ENCODE assay signal across 8 cellular contexts in the genomic region with DNA sequence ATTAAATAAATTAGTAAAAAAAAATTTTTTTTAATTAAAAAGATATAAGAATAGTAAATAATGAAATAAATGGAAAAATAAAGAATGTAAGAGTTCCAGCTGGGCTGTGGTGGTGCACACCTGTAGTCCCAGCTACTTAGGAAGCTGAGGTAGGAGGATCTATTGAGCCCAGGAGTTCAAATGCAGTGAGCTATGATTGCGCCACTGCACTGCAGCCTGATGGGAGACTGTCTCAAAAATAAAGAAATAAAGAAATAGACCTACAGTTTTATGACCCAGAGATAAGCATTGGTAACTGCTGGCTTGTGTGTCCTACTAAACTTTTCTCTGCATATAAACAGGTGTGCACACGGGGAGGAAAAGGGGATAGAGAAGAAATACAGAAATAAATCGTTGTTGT. TPM values are rescaled to one million over a fixed set of nuclear protein-coding genes. Genes with fewer than 3 reads are reported as not detected.
DNase-seq lines count a peak whose midpoint lies in the region; ATAC-seq, FAIRE-seq and TF ChIP-seq lines count a peak whose summit lies in the region.

No MANE protein-coding gene starts in this region.

- H3K23ac ChIP-seq in mesendoderm (ENCODE audit: low read length), result no peak overlapping the region

- TF ChIP-seq POLR2A in A549 (IDR thresholded peaks at IDR 0.05; ENCODE audit: low read length), result no peak

- no peak for TF ChIP-seq EP300 in A549 (IDR thresholded peaks at IDR 0.05)

- no peak for DNase-seq in A549 (ENCODE audit: low read depth in 1 of 2, low spot score in 1 of 2)
- DNase-seq in HL-60 (ENCODE audit: low read depth in 1 of 2, low spot score in 1 of 2), result peak in 1 of 2 experiments; percentile 43
- DNase-seq in ascending aorta (ENCODE audit: low spot score in 2 of 2), result no peak
- DNase-seq in mesendoderm, result no peak
- no peak for DNase-seq in hepatic stellate cell (ENCODE audit: low spot score)

- WGBS in A549 (ENCODE audit: missing lambda C conversion rate), result 77% methylated on average over 3 of the region's 3 CpGs
- WGBS in mesendoderm (ENCODE audit: extremely low coverage, insufficient coverage, low lambda C conversion rate), result no CpG with 5 or more reads among the region's 3 CpGs

- H2BK15ac ChIP-seq in mesendoderm (replicated peaks; ENCODE audit: low read depth), result no peak overlapping the region

- peak overlapping the region; percentile 83 for H3K56ac ChIP-seq in mesendoderm (ENCODE audit: low read length)

- TF ChIP-seq RAD21 in A549 (conservative IDR thresholded peaks at IDR 0.05 in 1 of 2, IDR thresholded peaks at IDR 0.05 in 1 of 2), result no peak

- H3K36me3 ChIP-seq in ascending aorta (no peaks in the 10 kb centered on the region), mesendoderm (ENCODE audit: control insufficient read depth, insufficient read depth, low read length) (no peaks in the 10 kb centered on the region)

- intact Hi-C loops in ascending aorta (cut with DNase I), result no loop called here

- no peak overlapping the region for H2AK5ac ChIP-seq in mesendoderm (ENCODE audit: low read length)

- no peaks in the 10 kb centered on the region for H3K79me2 ChIP-seq in mesendoderm (ENCODE audit: control insufficient read depth, insufficient read depth, low read length)

- no peak for FAIRE-seq in A549 (lab: Jason Lieb, UNC)

- H3K9ac ChIP-seq in mesendoderm (ENCODE audit: low read length), result peak overlapping the region; percentile 64

- H3K79me1 ChIP-seq in mesendoderm (ENCODE audit: low read length), result no peaks in the 10 kb centered on the region

- ATAC-seq in A549 (no peak), HG02759 (IDR thresholded peaks at IDR 0.05; ENCODE audit: unreplicated experiment) (no peak), HG02973 (IDR thresholded peaks at IDR 0.05; ENCODE audit: unreplicated experiment) (no peak), HG02870 (IDR thresholded peaks at IDR 0.05; ENCODE audit: unreplicated experiment) (no peak)

- H3K9me3 ChIP-seq in A549 (no peaks in the 10 kb centered on the region), ascending aorta (no peaks in the 10 kb centered on the region)

- H3K4me3 ChIP-seq in A549 (peak overlapping the region; percentile 23; the same call in 2 of the 3 replicates), HL-60 (replicated peaks; ENCODE audit: insufficient read depth, low read length) (peak overlapping the region; percentile 39), ascending aorta (peak overlapping the region; percentile 19 to 64), mesendoderm (ENCODE audit: low read length) (no peak overlapping the region)

- H3K4me2 ChIP-seq in A549 (peak overlapping the region; percentile 75), mesendoderm (ENCODE audit: low read length) (peak overlapping the region; percentile 44)

- H2BK120ac ChIP-seq in mesendoderm (ENCODE audit: low read depth, low read length), result no peak overlapping the region

- H4K5ac ChIP-seq in mesendoderm (ENCODE audit: low read length), result no peak overlapping the region

- no peak overlapping the region for H2BK5ac ChIP-seq in mesendoderm (ENCODE audit: low read length)

- POLR2A ChIA-PET in A549 (lab: Yijun Ruan, JAX), result interaction anchor here (0.6 to 1.4 kb wide), 5 partner anchors 10 to 303 kb away, joined by 3 to 8 read pairs (median 5); a partner anchor contains a TSS

- H3K27ac ChIP-seq in A549 (peak overlapping the region; percentile 79 to 82), HL-60 (replicated peaks) (peak overlapping the region; percentile 78), ascending aorta (peak overlapping the region; percentile 47 to 79), mesendoderm (ENCODE audit: low read depth, low read length) (no peak overlapping the region)

- H3K4ac ChIP-seq in mesendoderm (ENCODE audit: low read depth, low read length), result no peak overlapping the region

- H4K8ac ChIP-seq in mesendoderm (ENCODE audit: low read depth, low read length), result no peak overlapping the region

- CTCF ChIA-PET in A549 (lab: Yijun Ruan, JAX), result interaction anchor here (0.6 to 9.1 kb wide), 41 partner anchors 9 to 469 kb away, joined by 3 to 148 read pairs (median 4); a partner anchor contains a TSS

- H3K27me3 ChIP-seq in HL-60 (ENCODE audit: insufficient read depth, poor library complexity, severe bottlenecking), result no peaks in the 10 kb centered on the region
- H3K27me3 ChIP-seq in ascending aorta, result no peaks in the 10 kb centered on the region
- H3K27me3 ChIP-seq in mesendoderm (ENCODE audit: insufficient read depth, low read length, poor library complexity), result no peaks in the 10 kb centered on the region

- H3K4me1 ChIP-seq in A549, result peaks cover 5% of the 10 kb centered on the region; the same call in 2 of the 3 replicates
- peaks cover 3 to 6% of the 10 kb centered on the region in 2 donors for H3K4me1 ChIP-seq in ascending aorta
- H3K4me1 ChIP-seq in mesendoderm (ENCODE audit: control insufficient read depth, low read depth, low read length), result no peaks in the 10 kb centered on the region

- no peak overlapping the region for H3K18ac ChIP-seq in mesendoderm (ENCODE audit: low read length)

- TF ChIP-seq CTCF in A549 (IDR thresholded peaks at IDR 0.05) (no peak), HL-60 (IDR thresholded peaks at IDR 0.05; ENCODE audit: insufficient read depth, low read length) (no peak), ascending aorta (IDR thresholded peaks at IDR 0.05) (no peak)

TF ChIP-seq in A549, 52 proteins besides CTCF, POLR2A, EP300 and RAD21:
- TF ChIP-seq TP53 (CRISPR knock-in tag; IDR thresholded peaks at IDR 0.05) (no peak), CEBPB (IDR thresholded peaks at IDR 0.05) (peak in 1 of 2 experiments; percentile 69; a peak in 3 of 4 replicates), NPAS2 (CRISPR knock-in tag; IDR thresholded peaks at IDR 0.05; ENCODE audit: borderline replicate concordance) (no peak)
- TF ChIP-seq, protein P1, sequence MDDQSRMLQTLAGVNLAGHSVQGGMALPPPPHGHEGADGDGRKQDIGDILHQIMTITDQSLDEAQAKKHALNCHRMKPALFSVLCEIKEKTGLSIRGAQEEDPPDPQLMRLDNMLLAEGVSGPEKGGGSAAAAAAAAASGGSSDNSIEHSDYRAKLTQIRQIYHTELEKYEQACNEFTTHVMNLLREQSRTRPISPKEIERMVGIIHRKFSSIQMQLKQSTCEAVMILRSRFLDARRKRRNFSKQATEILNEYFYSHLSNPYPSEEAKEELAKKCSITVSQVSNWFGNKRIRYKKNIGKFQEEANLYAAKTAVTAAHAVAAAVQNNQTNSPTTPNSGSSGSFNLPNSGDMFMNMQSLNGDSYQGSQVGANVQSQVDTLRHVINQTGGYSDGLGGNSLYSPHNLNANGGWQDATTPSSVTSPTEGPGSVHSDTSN (IDR thresholded peaks at IDR 0.05), result no peak
- TF ChIP-seq, protein P2, sequence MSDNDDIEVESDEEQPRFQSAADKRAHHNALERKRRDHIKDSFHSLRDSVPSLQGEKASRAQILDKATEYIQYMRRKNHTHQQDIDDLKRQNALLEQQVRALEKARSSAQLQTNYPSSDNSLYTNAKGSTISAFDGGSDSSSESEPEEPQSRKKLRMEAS (IDR thresholded peaks at IDR 0.05), result no peak
TF ChIP-seq in A549: peak in this region for 1.

RNA-seq across cellular contexts. Expression of a gene that starts 7.8 kb away (rescaled TPM):
- 10.0 and 10.7 TPM in 2 replicates for polyA plus RNA-seq in A549 (2011; rRNA removed)
- 3.5 and 4.3 TPM in 2 replicates for polyA plus RNA-seq in A549 (2012; cell fraction: cytosol; rRNA removed)
- polyA plus RNA-seq in A549 (2012; cell fraction: nucleus; rRNA removed), result 3.3 and 4.0 TPM in 2 replicates
- polyA plus RNA-seq in A549 (2017; fragmentation: RNase III; extraction: RNeasy Plus Mini Kit Qiagen cat#74134 plus additional on column Dnase treatment), result 7.7 to 10.5 TPM (median 8.7 TPM) in 3 replicates
- polyA minus RNA-seq in A549 (2011; rRNA and poly(A)+ RNA removed), result 27.2 and 31.7 TPM in 2 replicates
- total RNA-seq in ascending aorta, result 2.8 TPM
- 5.9 TPM for polyA plus RNA-seq in mesendoderm (2013, experiment 1 of 2)
- 6.1 TPM for polyA plus RNA-seq in mesendoderm (2013, experiment 2 of 2)

RNA-seq across cellular contexts. Expression of a gene that starts 28.3 kb away (rescaled TPM):
- not detected in 2 replicates for polyA plus RNA-seq in A549 (2011; rRNA removed)
- polyA plus RNA-seq in A549 (2012; cell fraction: cytosol; rRNA removed), result 0.03 TPM in 1 of 2 replicates, not detected in the other
- polyA plus RNA-seq in A549 (2012; cell fraction: nucleus; rRNA removed), result not detected in 2 replicates
- not detected in 3 replicates for polyA plus RNA-seq in A549 (2017; fragmentation: RNase III; extraction: RNeasy Plus Mini Kit Qiagen cat#74134 plus additional on column Dnase treatment)
- not detected in 2 replicates for polyA minus RNA-seq in A549 (2011; rRNA and poly(A)+ RNA removed)
- not detected for total RNA-seq in ascending aorta
- 0.32 TPM for polyA plus RNA-seq in mesendoderm (2013, experiment 1 of 2)
- polyA plus RNA-seq in mesendoderm (2013, experiment 2 of 2), result 0.18 TPM

RNA-seq across cellular contexts. Expression of a gene that starts 41.7 kb away (rescaled TPM):
- polyA plus RNA-seq in A549 (2011; rRNA removed) (89.8 and 132 TPM in 2 replicates), A549 (2017; fragmentation: RNase III; extraction: RNeasy Plus Mini Kit Qiagen cat#74134 plus additional on column Dnase treatment) (90.0 to 96.2 TPM (median 94.9 TPM) in 3 replicates)
- polyA plus RNA-seq in A549 (2012; cell fraction: cytosol; rRNA removed), result 41.1 and 41.8 TPM in 2 replicates
- polyA plus RNA-seq in A549 (2012; cell fraction: nucleus; rRNA removed), result 18.0 and 27.3 TPM in 2 replicates
- polyA minus RNA-seq in A549 (2011; rRNA and poly(A)+ RNA removed), result 16.5 and 18.2 TPM in 2 replicates
- total RNA-seq in ascending aorta, result 8.6 TPM
- polyA plus RNA-seq in mesendoderm (2013, experiment 1 of 2), result 269 TPM
- polyA plus RNA-seq in mesendoderm (2013, experiment 2 of 2), result 258 TPM

RNA-seq across cellular contexts. Expression of a gene that starts 46.2 kb away (rescaled TPM):
- polyA plus RNA-seq in A549 (2011; rRNA removed), result 0.18 and 0.37 TPM in 2 replicates
- polyA plus RNA-seq in A549 (2012; cell fraction: cytosol; rRNA removed), result 0.08 and 0.09 TPM in 2 replicates
- 0.20 and 0.46 TPM in 2 replicates for polyA plus RNA-seq in A549 (2012; cell fraction: nucleus; rRNA removed)
- polyA plus RNA-seq in A549 (2017; fragmentation: RNase III; extraction: RNeasy Plus Mini Kit Qiagen cat#74134 plus additional on column Dnase treatment), result 0.24 to 0.25 TPM (median 0.25 TPM) in 3 replicates
- polyA minus RNA-seq in A549 (2011; rRNA and poly(A)+ RNA removed), result 0.49 and 0.54 TPM in 2 replicates
- total RNA-seq in ascending aorta, result not detected
- not detected for polyA plus RNA-seq in mesendoderm (2013, experiment 1 of 2)
- polyA plus RNA-seq in mesendoderm (2013, experiment 2 of 2), result not detected

RNA-seq across cellular contexts. Expression of a gene that starts 52.8 kb away (rescaled TPM):
- polyA plus RNA-seq in A549 (2011; rRNA removed) (0.46 and 0.75 TPM in 2 replicates), A549 (2017; fragmentation: RNase III; extraction: RNeasy Plus Mini Kit Qiagen cat#74134 plus additional on column Dnase treatment) (2.2 to 4.7 TPM (median 3.4 TPM) in 3 replicates)
- 7.9 and 9.7 TPM in 2 replicates for polyA plus RNA-seq in A549 (2012; cell fraction: cytosol; rRNA removed)
- polyA plus RNA-seq in A549 (2012; cell fraction: nucleus; rRNA removed), result 26.7 and 27.1 TPM in 2 replicates
- polyA minus RNA-seq in A549 (2011; rRNA and poly(A)+ RNA removed), result 0.15 and 0.54 TPM in 2 replicates
- total RNA-seq in ascending aorta, result 54.2 TPM
- 0.06 TPM for polyA plus RNA-seq in mesendoderm (2013, experiment 1 of 2)
- 0.04 TPM for polyA plus RNA-seq in mesendoderm (2013, experiment 2 of 2)
